In genomic region chr3:134463676-134464611, GRCh38 we compare ENCODE assay signal across 9 cellular contexts. TPM values are rescaled to one million over a fixed set of nuclear protein-coding genes. Genes with fewer than 3 reads are reported as not detected.
DNase-seq lines count a peak whose midpoint lies in the region; ATAC-seq and TF ChIP-seq lines count a peak whose summit lies in the region.
"Had no signal": no experiment of that assay in that cellular context is flagged by ENCODE, and none has a peak within 500 bp of the region (broad histone marks: within the 10 kb centered on the region; RNA-seq: fewer than 3 reads in every experiment).

No MANE protein-coding gene starts in this region.

- peaks cover 7% of the 10 kb centered on the region for H3K27me3 Mint-ChIP-seq in activated CD4-positive, alpha-beta T cell treated with anti-CD3 and anti-CD28 coated beads, Interleukin-2, amount 10 ng/mL, durations not matched to agents 7 days and 5 days

- H3K9me3 Mint-ChIP-seq in activated CD4-positive, alpha-beta T cell treated with anti-CD3 and anti-CD28 coated beads, Interleukin-2, amount 10 ng/mL, durations not matched to agents 7 days and 5 days, result no peaks in the 10 kb centered on the region

- POLR2A ChIA-PET in HEK293T (lab: Yijun Ruan, JAX), result no interaction called here
- POLR2A ChIA-PET in activated CD4-positive, alpha-beta T cell treated with anti-CD3 and anti-CD28 coated beads, Interleukin-2, amount 10 ng/mL, durations not matched to agents 7 days and 5 days (lab: Charles Lee), result no interaction called here

- no peaks in the 10 kb centered on the region for H3K27me3 ChIP-seq in right atrium auricular region
- no peaks in the 10 kb centered on the region for H3K27me3 ChIP-seq in psoas muscle (ENCODE audit: insufficient read depth in 3 of 3, low read length in 2 of 3)

- WGBS in psoas muscle, 3 donors, result 40 to 45% (median 41%) methylated on average over 17 of the region's 17 CpGs

- TF ChIP-seq CTCF in right atrium auricular region (IDR thresholded peaks at IDR 0.05) (no peak), psoas muscle (IDR thresholded peaks at IDR 0.05) (no peak)

- H3K4me1 ChIP-seq in right atrium auricular region, result peaks cover 0 to 29% of the 10 kb centered on the region in 2 donors
- peaks cover 5% of the 10 kb centered on the region for H3K4me1 ChIP-seq in psoas muscle

- H3K27ac ChIP-seq in right atrium auricular region (peak overlapping the region in 1 of 2 donors; percentile 73), psoas muscle (peak overlapping the region; percentile 58)

- H3K4me3 ChIP-seq in right atrium auricular region (no peak overlapping the region), psoas muscle (no peak overlapping the region)

- peak; percentile 37 to 68 (median 56) for ATAC-seq in psoas muscle
- ATAC-seq in GM18517 (IDR thresholded peaks at IDR 0.05; ENCODE audit: unreplicated experiment), result no peak
- ATAC-seq in HG03135 (IDR thresholded peaks at IDR 0.05; ENCODE audit: unreplicated experiment), result no peak

- no peaks in the 10 kb centered on the region for H3K4me1 Mint-ChIP-seq in activated CD4-positive, alpha-beta T cell treated with anti-CD3 and anti-CD28 coated beads, Interleukin-2, amount 10 ng/mL, durations not matched to agents 7 days and 5 days

- intact Hi-C loops in psoas muscle (cut with DNase I), result no loop called here

- peak; percentile 88 for DNase-seq in Daoy (ENCODE audit: low read depth)
- DNase-seq in amniotic stem cell (lab: John Stamatoyannopoulos, UW), result peak; percentile 94
- DNase-seq in right atrium auricular region (ENCODE audit: low spot score), result peak; percentile 95
- peak; percentile 83 to 86 for DNase-seq in psoas muscle
- no peak for DNase-seq in HEK293T (ENCODE audit: extremely low spot score)
- no peak for DNase-seq in activated CD4-positive, alpha-beta T cell treated with anti-CD3 and anti-CD28 coated beads, Interleukin-2, amount 10 ng/mL, durations not matched to agents 7 days and 5 days
- DNase-seq: stimulated activated CD4-positive, alpha-beta T cell treated with anti-CD3 and anti-CD28 coated beads, Interleukin-4, amount 100 ng/mL, for 24 hours had no signal

- CTCF ChIA-PET in HEK293T (lab: Yijun Ruan, JAX), result no interaction called here
- CTCF ChIA-PET in activated CD4-positive, alpha-beta T cell treated with anti-CD3 and anti-CD28 coated beads, Interleukin-2, amount 10 ng/mL, durations not matched to agents 7 days and 5 days (lab: Charles Lee), result no interaction called here

- no peak overlapping the region for H3K27ac Mint-ChIP-seq in activated CD4-positive, alpha-beta T cell treated with anti-CD3 and anti-CD28 coated beads, Interleukin-2, amount 10 ng/mL, durations not matched to agents 7 days and 5 days

- H3K36me3 ChIP-seq in right atrium auricular region (no peaks in the 10 kb centered on the region), psoas muscle (ENCODE audit: insufficient read depth in 1 of 2, low read depth in 1 of 2) (no peaks in the 10 kb centered on the region)

- no peaks in the 10 kb centered on the region for H3K36me3 Mint-ChIP-seq in activated CD4-positive, alpha-beta T cell treated with anti-CD3 and anti-CD28 coated beads, Interleukin-2, amount 10 ng/mL, durations not matched to agents 7 days and 5 days (ENCODE audit: low read depth)

- no peak overlapping the region for H3K4me3 Mint-ChIP-seq in activated CD4-positive, alpha-beta T cell treated with anti-CD3 and anti-CD28 coated beads, Interleukin-2, amount 10 ng/mL, durations not matched to agents 7 days and 5 days

- H3K9me3 ChIP-seq in right atrium auricular region, result no peaks in the 10 kb centered on the region
- H3K9me3 ChIP-seq in psoas muscle, result no peaks in the 10 kb centered on the region

TF ChIP-seq in HEK293T, 16 proteins besides CTCF, POLR2A, EP300 and RAD21:
- TF ChIP-seq FOXA1 (IDR thresholded peaks at IDR 0.05), result no peak
- TF ChIP-seq L3MBTL2 (conservative IDR thresholded peaks at IDR 0.05), result no peak
- no peak for TF ChIP-seq ZNF384 (IDR thresholded peaks at IDR 0.05)
- no peak for TF ChIP-seq ARNT (IDR thresholded peaks at IDR 0.05)
- no peak for TF ChIP-seq SUZ12 (IDR thresholded peaks at IDR 0.05)
- TF ChIP-seq BHLHE40 (IDR thresholded peaks at IDR 0.05; ENCODE audit: borderline replicate concordance), result no peak
- TF ChIP-seq FOXM1 (IDR thresholded peaks at IDR 0.05; ENCODE audit: borderline replicate concordance), result no peak

RNA-seq across cellular contexts. Expression of gene ANAPC13, which starts 21.8 kb away (rescaled TPM):
- 59.1 and 72.6 TPM in 2 replicates for total RNA-seq in Daoy (2014; rRNA removed; shearing (Covaris generic))
- total RNA-seq in right atrium auricular region, result 100 to 1,000 TPM in 1 of 2 donors, 10 to 100 TPM in 1; 67.8 to 110 TPM
- 10 to 100 TPM; 48.6 to 65.8 (median 63.5) TPM for total RNA-seq in psoas muscle
- 10 to 100 TPM; 68.7 to 73.7 (median 71.5) TPM for polyA plus RNA-seq in psoas muscle
- 10 to 100 TPM; 33.5 to 36.5 TPM for total RNA-seq in activated CD4-positive, alpha-beta T cell treated with anti-CD3 and anti-CD28 coated beads, Interleukin-2, amount 10 ng/mL, durations not matched to agents 7 days and 5 days

RNA-seq across cellular contexts. Expression of gene CEP63, which starts 21.9 kb away (rescaled TPM):
- 27.7 and 32.6 TPM in 2 replicates for total RNA-seq in Daoy (2014; rRNA removed; shearing (Covaris generic))
- total RNA-seq in right atrium auricular region, result 10 to 100 TPM; 16.1 to 27.8 TPM
- total RNA-seq in psoas muscle, result 10 to 100 TPM; 26.6 to 37.9 (median 30.6) TPM
- polyA plus RNA-seq in psoas muscle, result 10 to 100 TPM; 26.5 to 51.3 (median 28.0) TPM
- total RNA-seq in activated CD4-positive, alpha-beta T cell treated with anti-CD3 and anti-CD28 coated beads, Interleukin-2, amount 10 ng/mL, durations not matched to agents 7 days and 5 days, result 10 to 100 TPM; 25.4 to 26.6 TPM

Comparison
In these comparisons a context has a peak if more than half of its experiments do, and no peak if none do; other contexts are left out.
1. DNase-seq: peak in Daoy (single experiment), amniotic stem cell (single experiment), right atrium auricular region (single experiment) and psoas muscle (2 of 2); none in HEK293T (single experiment) and activated CD4-positive, alpha-beta T cell treated with anti-CD3 and anti-CD28 coated beads, Interleukin-2, amount 10 ng/mL, durations not matched to agents 7 days and 5 days (single experiment).
2. ATAC-seq: peak in psoas muscle (4 of 4); none in GM18517 (single experiment) and HG03135 (single experiment).